ENCODE assay signal across 1 cellular context in genomic region chr19:2330255-2330631, GRCh38.
TF ChIP-seq lines count a peak whose summit lies in the region.

No MANE protein-coding gene starts in this region.

TF ChIP-seq in IMR-90, 13 proteins besides CTCF, POLR2A, EP300 and RAD21:
- TF ChIP-seq BHLHE40 (IDR thresholded peaks at IDR 0.05; ENCODE audit: low read depth, low read length) (no peak), CHD1 (IDR thresholded peaks at IDR 0.05; ENCODE audit: low read depth, low read length) (no peak), NFE2L2 (IDR thresholded peaks at IDR 0.05; ENCODE audit: low read depth, low read length) (no peak), ELK1 (IDR thresholded peaks at IDR 0.05; ENCODE audit: borderline replicate concordance, low read depth, low read length) (no peak), RFX5 (IDR thresholded peaks at IDR 0.05; ENCODE audit: low read depth, low read length) (no peak), RCOR1 (IDR thresholded peaks at IDR 0.05; ENCODE audit: insufficient replicate concordance, low read length) (no peak), SMC3 (IDR thresholded peaks at IDR 0.05; ENCODE audit: low read depth, low read length) (no peak), USF2 (IDR thresholded peaks at IDR 0.05; ENCODE audit: low read depth, low read length) (no peak), CEBPB (IDR thresholded peaks at IDR 0.05; ENCODE audit: low read depth, low read length) (no peak), FOS (IDR thresholded peaks at IDR 0.05; ENCODE audit: low read depth, low read length) (no peak), MXI1 (IDR thresholded peaks at IDR 0.05; ENCODE audit: borderline replicate concordance, low read depth, low read length) (no peak), MAZ (IDR thresholded peaks at IDR 0.05; ENCODE audit: borderline replicate concordance, low read depth, low read length) (no peak), MAFK (IDR thresholded peaks at IDR 0.05; ENCODE audit: low read depth, low read length) (no peak)
